Comparison of ENCODE assay signal across 21 cellular contexts in the genomic region with DNA sequence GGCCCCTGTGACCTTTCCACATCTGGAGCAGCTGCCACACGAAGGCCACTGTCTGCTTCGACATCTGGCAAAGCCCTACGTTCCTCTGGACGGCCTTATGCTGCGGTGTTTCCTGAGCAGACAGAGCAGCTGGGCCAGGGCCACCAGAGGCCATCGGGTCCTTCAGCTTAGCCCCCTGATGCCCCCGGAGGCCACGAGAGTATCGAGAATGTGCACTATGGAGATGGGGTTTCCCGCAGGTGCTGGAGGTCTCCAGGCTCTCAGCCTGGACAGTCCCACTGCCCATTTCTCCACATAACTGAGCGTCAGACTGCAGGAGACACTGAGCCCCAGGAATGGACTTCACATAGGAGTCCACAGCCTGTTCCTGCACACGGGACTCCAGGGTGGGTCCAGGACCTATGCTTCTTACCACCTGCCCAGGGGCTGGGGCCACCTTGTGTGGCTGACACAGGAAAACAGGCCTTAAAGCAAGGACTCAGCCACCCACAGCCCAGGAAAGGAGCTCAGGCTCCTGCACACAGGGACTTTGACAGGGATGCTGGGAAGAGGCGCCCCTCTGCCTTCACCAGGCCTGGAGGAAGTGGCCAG.
DNase-seq lines count a peak whose midpoint lies in the region; ATAC-seq, FAIRE-seq and TF ChIP-seq lines count a peak whose summit lies in the region.
"Had no signal": no experiment of that assay in that cellular context is flagged by ENCODE, and none has a peak within 500 bp of the region (broad histone marks: within the 10 kb centered on the region; RNA-seq: fewer than 3 reads in every experiment).

No MANE protein-coding gene starts in this region.

- peaks cover 5% of the 10 kb centered on the region; the same call in 1 of the 2 replicates for H4K20me1 ChIP-seq in HepG2 (ENCODE audit: insufficient read depth, low read length)

- H3K79me2 ChIP-seq in HepG2 (ENCODE audit: insufficient read depth, low read length) (no peaks in the 10 kb centered on the region), trophoblast cell (ENCODE audit: control insufficient read depth, insufficient read depth, low read length, poor library complexity) (no peaks in the 10 kb centered on the region)

- H4K8ac ChIP-seq in trophoblast cell (ENCODE audit: low read depth, low read length) = peak overlapping the region; percentile 24

- H3K27ac Mint-ChIP-seq in glutamatergic neuron (ENCODE audit: unreplicated experiment) (no peak overlapping the region), MCF 10A (ENCODE audit: low read depth, unreplicated experiment) (no peak overlapping the region)
- H3K27ac Mint-ChIP-seq: CD4-positive, CD25-positive, alpha-beta regulatory T cell had no signal

- peak overlapping the region; percentile 4 for H3K4ac ChIP-seq in trophoblast cell (ENCODE audit: low read depth, low read length)

- no peak overlapping the region for H3K4me2 ChIP-seq in HepG2 (ENCODE audit: low read depth, low read length)
- no peak overlapping the region for H3K4me2 ChIP-seq in trophoblast cell (ENCODE audit: low read length)
- H3K4me2 ChIP-seq: BLaER1 had no signal

- ATAC-seq in HepG2 = no peak; the same call in 2 of the 3 replicates
- ATAC-seq in right lobe of liver = no peak
- ATAC-seq in GM18498 (IDR thresholded peaks at IDR 0.05; ENCODE audit: unreplicated experiment) = no peak
- no peak for ATAC-seq in HG02759 (IDR thresholded peaks at IDR 0.05; ENCODE audit: unreplicated experiment)

- no peak for TF ChIP-seq CTCF in HepG2 (CRISPR knock-in tag; IDR thresholded peaks at IDR 0.05)
- no peak for TF ChIP-seq CTCF in right lobe of liver (IDR thresholded peaks at IDR 0.05)
- peak; percentile 4 for TF ChIP-seq CTCF in glutamatergic neuron (IDR thresholded peaks at IDR 0.05; ENCODE audit: partially characterized antibody, unreplicated experiment)
- TF ChIP-seq CTCF in MCF 10A (IDR thresholded peaks at IDR 0.05; ENCODE audit: unreplicated experiment) = no peak

- H4K12ac ChIP-seq in trophoblast cell (ENCODE audit: low read depth, low read length) = no peak overlapping the region

- peaks cover 15% of the 10 kb centered on the region for H3K27me3 Mint-ChIP-seq in glutamatergic neuron (ENCODE audit: unreplicated experiment)
- H3K27me3 Mint-ChIP-seq in MCF 10A (ENCODE audit: insufficient read depth, unreplicated experiment) = no peaks in the 10 kb centered on the region
- H3K27me3 Mint-ChIP-seq: CD4-positive, CD25-positive, alpha-beta regulatory T cell had no signal

- no peak overlapping the region for H3K9ac ChIP-seq in HepG2 (ENCODE audit: insufficient read depth, low read depth, low read length)
- H3K9ac ChIP-seq in trophoblast cell (ENCODE audit: low read length) = no peak overlapping the region
- H3K9ac ChIP-seq: BLaER1 had no signal

- DNase-seq in HepG2 (ENCODE audit: low spot score) (no peak), right lobe of liver (no peak), glutamatergic neuron (no peak), trophoblast cell (no peak), MCF 10A (ENCODE audit: unreplicated experiment) (no peak)
- DNase-seq: CD4-positive, CD25-positive, alpha-beta regulatory T cell; KG1; MM.1S; NCI-H2029; NCI-H446; NCI-H524 treated with DMSO at 0.1 percent for 48 hours; NCI-H774 had no signal

- POLR2A ChIA-PET in HepG2 (lab: Yijun Ruan, JAX) = no interaction called here
- POLR2A ChIA-PET in MCF 10A (lab: Yijun Ruan, JAX) = interaction anchor here (1.0 kb wide), 1 partner anchor 8 kb away, joined by 3 read pairs; no protein-coding TSS in a partner anchor

- H3K4me3 ChIP-seq in HepG2 (replicated peaks in 1 of 3; ENCODE audit: insufficient read depth in 1 of 3, low read depth in 2 of 3, low read length in 3 of 3) (no peak overlapping the region), right lobe of liver (no peak overlapping the region), trophoblast cell (ENCODE audit: low read depth, low read length) (no peak overlapping the region)
- H3K4me3 ChIP-seq: BLaER1 had no signal

- no peak overlapping the region for H2AFZ ChIP-seq in HepG2 (ENCODE audit: low read length)
- no peak overlapping the region for H2AFZ ChIP-seq in trophoblast cell (ENCODE audit: insufficient read depth, low read length, poor library complexity)

- H2BK12ac ChIP-seq in trophoblast cell (ENCODE audit: low read length) = peak overlapping the region; percentile 28

- no peak overlapping the region for H3K27ac ChIP-seq in HepG2 (ENCODE audit: extremely low read length, insufficient read depth, low read length)
- H3K27ac ChIP-seq in right lobe of liver = no peak overlapping the region
- H3K27ac ChIP-seq in trophoblast cell (ENCODE audit: low read depth, low read length) = peak overlapping the region; percentile 46
- H3K27ac ChIP-seq: BLaER1 had no signal

- 100% methylated on average over 1 of the region's 13 CpGs for WGBS in HepG2 (ENCODE audit: low lambda C conversion rate)
- 100% methylated on average over 1 of the region's 13 CpGs for WGBS in right lobe of liver (ENCODE audit: insufficient coverage, low coverage, low lambda C conversion rate, missing lambda C conversion rate)
- WGBS in trophoblast cell (ENCODE audit: extremely low coverage, insufficient coverage, insufficient read length) = no CpG with 5 or more reads among the region's 13 CpGs

- H3K36me3 ChIP-seq in HepG2 (replicated peaks in 1 of 2; ENCODE audit: control insufficient read depth in 1 of 2, insufficient read depth in 2 of 2, low read length in 2 of 2) (peaks cover 38 to 72% of the 10 kb centered on the region in 2 experiments), right lobe of liver (no peaks in the 10 kb centered on the region), trophoblast cell (ENCODE audit: control insufficient read depth in 1 of 2, insufficient read depth in 2 of 2, low read length in 2 of 2) (peaks cover 63 to 74% of the 10 kb centered on the region in 2 experiments)

- intact Hi-C loops in HepG2 (cut with micrococcal nuclease; ENCODE audit: unreplicated experiment) = no loop called here
- intact Hi-C loops in right lobe of liver (cut with DNase I) = no loop called here
- intact Hi-C loops in MCF 10A (cut with micrococcal nuclease) = no loop called here

- H3K4me3 Mint-ChIP-seq in glutamatergic neuron (ENCODE audit: unreplicated experiment) (no peak overlapping the region), MCF 10A (ENCODE audit: unreplicated experiment) (no peak overlapping the region)
- H3K4me3 Mint-ChIP-seq: CD4-positive, CD25-positive, alpha-beta regulatory T cell had no signal

- peak overlapping the region; percentile 3 for H2AK5ac ChIP-seq in trophoblast cell (ENCODE audit: low read length)

- H4K91ac ChIP-seq in trophoblast cell (ENCODE audit: low read depth, low read length) = peak overlapping the region; percentile 86

- peaks cover 26% of the 10 kb centered on the region for H3K79me1 ChIP-seq in trophoblast cell (ENCODE audit: low read length)

- TF ChIP-seq POLR2A in HepG2 (IDR thresholded peaks at IDR 0.05; ENCODE audit: insufficient read depth in 1 of 2, low read depth in 2 of 2, low read length in 2 of 2) = no peak
- TF ChIP-seq POLR2A in right lobe of liver (IDR thresholded peaks at IDR 0.05) = no peak

- H3K9me3 Mint-ChIP-seq in glutamatergic neuron (ENCODE audit: unreplicated experiment) = peaks cover 13% of the 10 kb centered on the region
- H3K9me3 Mint-ChIP-seq in MCF 10A (ENCODE audit: unreplicated experiment) = no peaks in the 10 kb centered on the region
- H3K9me3 Mint-ChIP-seq: CD4-positive, CD25-positive, alpha-beta regulatory T cell had no signal

- CTCF ChIA-PET in HepG2 (lab: Yijun Ruan, JAX; ENCODE audit: low intra/inter-chr PET ratio, low total read pairs) = no interaction called here
- CTCF ChIA-PET in MCF 10A (lab: Yijun Ruan, JAX) = interaction anchor here (0.6 to 0.9 kb wide), 2 partner anchors 17 to 36 kb away, joined by 3 to 5 read pairs; no protein-coding TSS in a partner anchor

- BruUV-seq in HepG2 (replicated peaks; lab: Mats Ljungman, UMichigan) (no TSS peak), MCF 10A (replicated peaks; lab: Mats Ljungman, UMichigan) (no TSS peak)

- H3K9me3 ChIP-seq in HepG2 (ENCODE audit: low read length) (no peaks in the 10 kb centered on the region), right lobe of liver (no peaks in the 10 kb centered on the region), trophoblast cell (ENCODE audit: insufficient read depth, low read depth, low read length) (peaks cover 2% of the 10 kb centered on the region)
- H3K9me3 ChIP-seq: BLaER1 had no signal

- H3K4me1 Mint-ChIP-seq in glutamatergic neuron (ENCODE audit: low read depth, unreplicated experiment) = peaks cover 32% of the 10 kb centered on the region
- H3K4me1 Mint-ChIP-seq in MCF 10A (ENCODE audit: insufficient read depth, unreplicated experiment) = no peaks in the 10 kb centered on the region

- TF ChIP-seq RAD21 in HepG2 (CRISPR knock-in tag; IDR thresholded peaks at IDR 0.05) = no peak

- H3K4me1 ChIP-seq in HepG2 (ENCODE audit: insufficient read depth, low read length) (no peaks in the 10 kb centered on the region), right lobe of liver (no peaks in the 10 kb centered on the region), trophoblast cell (ENCODE audit: control insufficient read depth in 1 of 2, insufficient read depth in 2 of 2, low read length in 2 of 2) (peaks cover 26 to 28% of the 10 kb centered on the region in 2 experiments)

- H3K36me3 Mint-ChIP-seq in glutamatergic neuron (ENCODE audit: unreplicated experiment) (no peaks in the 10 kb centered on the region), MCF 10A (ENCODE audit: insufficient read depth, unreplicated experiment) (peaks cover 64% of the 10 kb centered on the region)

- H2BK5ac ChIP-seq in trophoblast cell (ENCODE audit: low read depth, low read length, poor library complexity) = peak overlapping the region; percentile 28

- H3K18ac ChIP-seq in trophoblast cell (ENCODE audit: low read length) = peak overlapping the region; percentile 50

- TF ChIP-seq EP300 in HepG2 (IDR thresholded peaks at IDR 0.05; ENCODE audit: low read depth in 2 of 2, low read length in 2 of 2) (no peak), HepG2 (CRISPR knock-in tag; IDR thresholded peaks at IDR 0.05; ENCODE audit: borderline replicate concordance) (no peak)

- H3K27me3 ChIP-seq in HepG2 (ENCODE audit: control insufficient read depth in 1 of 2, insufficient read depth in 2 of 2, low read length in 2 of 2) (no peaks in the 10 kb centered on the region), right lobe of liver (no peaks in the 10 kb centered on the region), trophoblast cell (ENCODE audit: insufficient read depth, low read length) (no peaks in the 10 kb centered on the region)
- H3K27me3 ChIP-seq: BLaER1 had no signal

- in situ Hi-C loops in HepG2 (cut with HindIII; ENCODE audit: extremely low pct_ligation_motif_present, low pct_unique_long_range_greater_than_20kb) = no loop called here

- H3K14ac ChIP-seq in trophoblast cell (ENCODE audit: low read length) = peak overlapping the region; percentile 63

- no peak overlapping the region for H3K23ac ChIP-seq in trophoblast cell (ENCODE audit: low read length)

- H2BK120ac ChIP-seq in trophoblast cell (ENCODE audit: insufficient read depth, low read length, poor library complexity) = peak overlapping the region; percentile 13

- no peak for FAIRE-seq in HepG2 (lab: Jason Lieb, UNC)
- FAIRE-seq: A204.1, D721Med, GM18507, H54, HTR-8/SVneo, RCC 7860 had no signal

TF ChIP-seq in HepG2, 621 proteins besides CTCF, POLR2A, EP300 and RAD21:
- TF ChIP-seq RBM22 (optimal IDR thresholded peaks at IDR 0.05; ENCODE audit: low read length) = peak; percentile 79
- no peak for TF ChIP-seq CBX2 (IDR thresholded peaks at IDR 0.05; ENCODE audit: low read depth, low read length)
- TF ChIP-seq CBX2 (CRISPR knock-in tag; IDR thresholded peaks at IDR 0.05; ENCODE audit: low read depth) = no peak
